Comparison of ENCODE assay signal across 1 cellular context in the genomic region with DNA sequence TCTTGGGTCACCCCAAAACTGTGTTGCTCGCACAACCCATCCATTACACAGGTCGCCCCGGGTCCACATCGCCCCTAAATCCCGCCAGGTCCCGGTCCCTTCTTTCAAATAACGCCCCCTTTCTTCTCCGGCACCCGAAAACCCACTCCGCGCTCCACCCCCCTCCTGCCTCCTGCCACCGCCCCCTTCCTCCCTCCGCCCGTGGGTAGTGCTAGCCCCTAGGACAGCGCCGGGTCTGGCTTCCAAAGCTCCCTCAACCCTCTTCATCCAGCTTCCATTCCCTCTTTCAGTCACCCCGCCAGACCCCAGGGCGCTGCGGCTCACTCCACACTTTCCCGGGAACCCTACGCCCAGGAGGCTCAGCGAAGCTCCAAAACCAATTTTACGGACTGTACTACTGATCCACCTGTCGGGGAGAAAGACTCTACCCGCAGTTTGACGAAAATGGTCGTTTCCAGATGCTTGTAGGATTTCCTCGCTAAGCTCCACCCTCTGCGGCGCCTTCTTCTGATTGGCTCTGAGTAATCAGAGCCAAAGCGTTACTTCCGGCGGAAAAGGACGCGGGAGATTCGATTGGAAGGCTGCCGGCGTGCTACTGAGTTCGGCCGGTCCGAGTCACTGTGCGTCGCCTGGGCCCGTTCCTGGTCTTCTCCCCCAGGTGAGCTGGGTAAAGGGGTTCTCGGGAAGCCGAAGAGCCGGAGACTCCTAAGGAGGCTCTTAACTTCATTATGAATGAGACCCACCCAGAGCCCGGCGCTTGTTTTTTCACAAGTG.
TF ChIP-seq lines count a peak whose summit lies in the region.

A gene with protein sequence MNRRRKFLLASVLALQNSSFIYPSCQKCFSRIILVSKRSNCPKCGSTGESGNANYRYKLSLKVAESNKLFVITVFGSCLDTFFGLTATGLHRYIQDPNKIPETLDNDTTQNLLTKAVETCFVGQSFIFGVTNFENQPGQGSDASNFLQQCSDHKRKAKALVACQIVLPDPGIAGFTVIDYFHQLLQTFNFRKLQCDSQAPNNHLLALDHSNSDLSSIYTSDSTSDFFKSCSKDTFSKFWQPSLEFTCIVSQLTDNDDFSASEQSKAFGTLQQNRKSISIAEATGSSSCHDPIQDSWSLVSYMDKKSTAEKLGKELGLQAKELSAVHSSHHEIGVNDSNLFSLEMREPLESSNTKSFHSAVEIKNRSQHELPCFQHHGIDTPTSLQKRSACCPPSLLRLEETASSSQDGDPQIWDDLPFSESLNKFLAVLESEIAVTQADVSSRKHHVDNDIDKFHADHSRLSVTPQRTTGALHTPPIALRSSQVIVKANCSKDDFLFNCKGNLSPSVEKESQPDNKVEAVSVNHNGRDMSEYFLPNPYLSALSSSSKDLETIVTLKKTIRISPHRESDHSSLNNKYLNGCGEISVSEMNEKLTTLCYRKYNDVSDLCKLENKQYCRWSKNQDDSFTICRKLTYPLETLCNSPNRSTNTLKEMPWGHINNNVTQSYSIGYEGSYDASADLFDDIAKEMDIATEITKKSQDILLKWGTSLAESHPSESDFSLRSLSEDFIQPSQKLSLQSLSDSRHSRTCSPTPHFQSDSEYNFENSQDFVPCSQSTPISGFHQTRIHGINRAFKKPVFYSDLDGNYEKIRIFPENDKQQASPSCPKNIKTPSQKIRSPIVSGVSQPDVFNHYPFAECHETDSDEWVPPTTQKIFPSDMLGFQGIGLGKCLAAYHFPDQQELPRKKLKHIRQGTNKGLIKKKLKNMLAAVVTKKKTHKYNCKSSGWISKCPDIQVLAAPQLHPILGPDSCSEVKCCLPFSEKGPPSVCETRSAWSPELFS (plus strand): TSS at position 572 of the 774 bp plus-strand sequence. CDS start 13,003 bp downstream, outside the sequence.

TF ChIP-seq in HEK293, 187 proteins besides CTCF, POLR2A, EP300 and RAD21 (continued from another document):
- TF ChIP-seq, protein P1, sequence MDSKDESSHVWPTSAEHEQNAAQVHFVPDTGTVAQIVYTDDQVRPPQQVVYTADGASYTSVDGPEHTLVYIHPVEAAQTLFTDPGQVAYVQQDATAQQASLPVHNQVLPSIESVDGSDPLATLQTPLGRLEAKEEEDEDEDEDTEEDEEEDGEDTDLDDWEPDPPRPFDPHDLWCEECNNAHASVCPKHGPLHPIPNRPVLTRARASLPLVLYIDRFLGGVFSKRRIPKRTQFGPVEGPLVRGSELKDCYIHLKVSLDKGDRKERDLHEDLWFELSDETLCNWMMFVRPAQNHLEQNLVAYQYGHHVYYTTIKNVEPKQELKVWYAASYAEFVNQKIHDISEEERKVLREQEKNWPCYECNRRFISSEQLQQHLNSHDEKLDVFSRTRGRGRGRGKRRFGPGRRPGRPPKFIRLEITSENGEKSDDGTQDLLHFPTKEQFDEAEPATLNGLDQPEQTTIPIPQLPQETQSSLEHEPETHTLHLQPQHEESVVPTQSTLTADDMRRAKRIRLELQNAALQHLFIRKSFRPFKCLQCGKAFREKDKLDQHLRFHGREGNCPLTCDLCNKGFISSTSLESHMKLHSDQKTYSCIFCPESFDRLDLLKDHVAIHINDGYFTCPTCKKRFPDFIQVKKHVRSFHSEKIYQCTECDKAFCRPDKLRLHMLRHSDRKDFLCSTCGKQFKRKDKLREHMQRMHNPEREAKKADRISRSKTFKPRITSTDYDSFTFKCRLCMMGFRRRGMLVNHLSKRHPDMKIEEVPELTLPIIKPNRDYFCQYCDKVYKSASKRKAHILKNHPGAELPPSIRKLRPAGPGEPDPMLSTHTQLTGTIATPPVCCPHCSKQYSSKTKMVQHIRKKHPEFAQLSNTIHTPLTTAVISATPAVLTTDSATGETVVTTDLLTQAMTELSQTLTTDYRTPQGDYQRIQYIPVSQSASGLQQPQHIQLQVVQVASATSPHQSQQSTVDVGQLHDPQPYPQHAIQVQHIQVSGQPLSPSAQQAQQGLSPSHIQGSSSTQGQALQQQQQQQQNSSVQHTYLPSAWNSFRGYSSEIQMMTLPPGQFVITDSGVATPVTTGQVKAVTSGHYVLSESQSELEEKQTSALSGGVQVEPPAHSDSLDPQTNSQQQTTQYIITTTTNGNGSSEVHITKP (tag by site-specific recombination; IDR thresholded peaks at IDR 0.05), result peak; percentile 95
- TF ChIP-seq ZBTB8A (tag by site-specific recombination; IDR thresholded peaks at IDR 0.05) (no peak; the same call in 1 of the 2 replicates), ZNF416 (tag by site-specific recombination; IDR thresholded peaks at IDR 0.05) (no peak), ZBTB7A (tag by site-specific recombination; IDR thresholded peaks at IDR 0.05; ENCODE audit: low read depth) (no peak), ZEB2 (tag by site-specific recombination; IDR thresholded peaks at IDR 0.05) (peak; percentile 74)
